8 cellular contexts compared by ENCODE assay signal in the genomic region with DNA sequence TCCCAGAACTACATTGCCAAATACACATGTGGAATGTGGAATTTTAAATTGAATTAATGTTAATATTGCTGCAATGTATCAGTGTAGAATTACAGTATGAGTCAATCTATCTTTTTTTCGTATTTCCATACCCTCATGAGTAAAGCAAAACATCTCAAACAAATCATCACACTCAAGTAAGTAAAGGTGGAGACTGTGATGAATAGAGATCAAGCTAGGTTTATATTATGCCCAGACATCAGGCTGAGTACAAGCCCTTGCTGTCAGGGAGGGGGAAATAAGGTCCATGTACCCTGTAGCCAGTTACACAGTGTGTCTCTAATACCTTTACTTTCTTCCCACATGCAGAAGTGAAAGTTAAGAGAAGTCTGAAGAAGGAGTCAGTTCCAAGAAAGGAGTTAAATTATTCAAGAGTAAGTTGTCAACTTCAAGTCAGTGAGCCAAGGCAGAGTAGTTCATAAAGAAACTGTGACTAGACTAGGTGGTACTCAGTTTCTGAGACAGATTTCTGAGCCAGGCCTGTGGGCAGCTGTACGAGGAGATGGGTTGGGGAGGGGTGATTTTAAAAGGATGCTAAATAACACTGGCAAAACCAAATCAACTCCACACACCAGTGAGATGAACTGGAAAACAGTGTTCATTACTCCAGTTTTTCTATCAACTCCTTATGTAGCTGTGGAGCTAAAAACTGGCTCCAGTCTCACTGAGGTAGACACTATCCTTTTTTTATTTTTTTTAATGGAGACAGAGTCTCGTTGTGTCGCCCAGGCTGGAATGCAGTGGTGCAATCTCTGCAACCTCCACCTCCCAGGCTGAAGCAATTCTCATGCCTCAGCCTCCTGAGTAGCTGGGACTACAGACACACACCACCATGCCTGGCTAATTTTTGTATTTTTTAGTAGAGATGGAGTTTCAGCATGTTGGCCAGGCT. TPM values are rescaled to one million over a fixed set of nuclear protein-coding genes. Genes with fewer than 3 reads are reported as not detected.
A peak's percentile ranks its signal among the peaks of the same experiment; 100 is the strongest.
DNase-seq lines count a peak whose midpoint lies in the region; ATAC-seq and TF ChIP-seq lines count a peak whose summit lies in the region.

No MANE protein-coding gene starts in this region.

- H3K9me3 ChIP-seq in parathyroid adenoma (ENCODE audit: control insufficient read depth, low read length): no peaks in the 10 kb centered on the region

- TF ChIP-seq CTCF in parathyroid adenoma (IDR thresholded peaks at IDR 0.05) (no peak), progenitor cell of endocrine pancreas (IDR thresholded peaks at IDR 0.05; ENCODE audit: unreplicated experiment) (no peak)

- H3K9me3 Mint-ChIP-seq in progenitor cell of endocrine pancreas (ENCODE audit: low read depth): peaks cover 3% of the 10 kb centered on the region

- H3K27ac Mint-ChIP-seq in progenitor cell of endocrine pancreas: no peak overlapping the region

- ATAC-seq in activated CD4-positive, CD25-positive, alpha-beta regulatory T cell treated with anti-CD3 and anti-CD28 coated beads, Interleukin-2, amount 50 U/mL, for 24 hours: peak; percentile 85 to 89
- ATAC-seq in HG02759 (IDR thresholded peaks at IDR 0.05; ENCODE audit: unreplicated experiment) (peak; percentile 82), left colon (no peak)

- no peaks in the 10 kb centered on the region for H3K27me3 Mint-ChIP-seq in progenitor cell of endocrine pancreas

- intact Hi-C loops in left colon (cut with DNase I, micrococcal nuclease): no loop called here

- H3K36me3 ChIP-seq in parathyroid adenoma (ENCODE audit: control insufficient read depth, insufficient read depth, low read length): no peaks in the 10 kb centered on the region

- no peaks in the 10 kb centered on the region for H3K27me3 ChIP-seq in parathyroid adenoma (ENCODE audit: control insufficient read depth, insufficient read depth, low read length)

- H3K36me3 Mint-ChIP-seq in progenitor cell of endocrine pancreas (ENCODE audit: insufficient read depth): no peaks in the 10 kb centered on the region

- no peak overlapping the region for H3K4me3 ChIP-seq in parathyroid adenoma (ENCODE audit: low read depth, low read length)

- no peak for DNase-seq in activated CD4-positive, CD25-positive, alpha-beta regulatory T cell (lab: John Stamatoyannopoulos, UW)
- DNase-seq in NOMO-1 treated with dmso at 0.1 percent for 144 hours (lab: John Stamatoyannopoulos, UW; ENCODE audit: unreplicated experiment): peak; percentile 8
- no peak for DNase-seq in left colon
- no peak for DNase-seq in progenitor cell of endocrine pancreas (ENCODE audit: low spot score, unreplicated experiment)
- DNase-seq in retina: no peak

- H3K4me3 Mint-ChIP-seq in progenitor cell of endocrine pancreas (ENCODE audit: low read depth): no peak overlapping the region

- H3K4me2 ChIP-seq in parathyroid adenoma (ENCODE audit: low read length): no peak overlapping the region

- no peaks in the 10 kb centered on the region for H3K79me2 ChIP-seq in parathyroid adenoma

- peak overlapping the region; percentile 41 for H2AFZ ChIP-seq in parathyroid adenoma

- H3K27ac ChIP-seq in parathyroid adenoma: no peak overlapping the region

- no peak overlapping the region for H3K9ac ChIP-seq in parathyroid adenoma

- H3K4me1 Mint-ChIP-seq in progenitor cell of endocrine pancreas (ENCODE audit: low read depth): no peaks in the 10 kb centered on the region

- H3K4me1 ChIP-seq in parathyroid adenoma: no peaks in the 10 kb centered on the region

RNA-seq across cellular contexts. Expression of gene STK38L, which starts 23.8 kb away (rescaled TPM):
- total RNA-seq in left colon (10 to 100 TPM; 34.2 to 67.7 TPM), progenitor cell of endocrine pancreas (145 and 149 TPM in 2 replicates)
